25 cellular contexts compared by ENCODE assay signal in genomic region chr17:36741019-36741902, GRCh38.
DNase-seq lines count a peak whose midpoint lies in the region; ATAC-seq and TF ChIP-seq lines count a peak whose summit lies in the region.
"Had no signal": no experiment of that assay in that cellular context is flagged by ENCODE, and none has a peak within 500 bp of the region (broad histone marks: within the 10 kb centered on the region; RNA-seq: fewer than 3 reads in every experiment).

No MANE protein-coding gene starts in this region.

- no TSS peak for BruUV-seq in IMR-90 (replicated peaks; lab: Mats Ljungman, UMichigan)

- H4K5ac ChIP-seq in IMR-90 (ENCODE audit: low read depth, low read length), result no peak overlapping the region

- no peak overlapping the region for H3K23ac ChIP-seq in IMR-90 (ENCODE audit: low read depth, low read length)

- H2AK5ac ChIP-seq in IMR-90 (ENCODE audit: low read depth, low read length), result no peak overlapping the region

- no peak for TF ChIP-seq RAD21 in IMR-90 (IDR thresholded peaks at IDR 0.05; ENCODE audit: low read length)

- H2AFZ ChIP-seq in IMR-90 (replicated peaks; ENCODE audit: low read length, poor library complexity), result no peak overlapping the region
- H2AFZ ChIP-seq: PC-9 had no signal

- intact Hi-C loops in IMR-90 (cut with micrococcal nuclease) (no loop called here), upper lobe of right lung (cut with DNase I) (no loop called here), dorsolateral prefrontal cortex (cut with DNase I) (no loop called here)
- intact Hi-C loops in naive thymus-derived CD4-positive, alpha-beta T cell (cut with micrococcal nuclease), result no loop called here

- H3K4me2 ChIP-seq in IMR-90 (ENCODE audit: low read depth, low read length), result no peak overlapping the region
- H3K4me2 ChIP-seq: A549, PC-9 had no signal

- peak overlapping the region; percentile 62 for H2BK5ac ChIP-seq in IMR-90 (ENCODE audit: low read depth, low read length, poor library complexity, severe bottlenecking)

- in situ Hi-C loops in IMR-90 (cut with MboI; ENCODE audit: low sequenced_read_pairs), result no loop called here

- no peaks in the 10 kb centered on the region for H4K20me1 ChIP-seq in IMR-90 (ENCODE audit: insufficient read depth, low read length)

- H3K9me3 ChIP-seq in IMR-90 (ENCODE audit: control insufficient read depth, insufficient read depth, low read length) (no peaks in the 10 kb centered on the region), upper lobe of right lung (no peaks in the 10 kb centered on the region)
- no peaks in the 10 kb centered on the region for H3K9me3 ChIP-seq in naive thymus-derived CD4-positive, alpha-beta T cell (ENCODE audit: control insufficient read depth in 2 of 3, low read length in 3 of 3)
- H3K9me3 ChIP-seq: A549, SJCRH30 had no signal

- peaks cover 0 to 15% (median 8%) of the 10 kb centered on the region in 5 experiments for H3K9me3 Mint-ChIP-seq in brain
- peaks cover 0 to 4% (median 0%) of the 10 kb centered on the region in 11 donors for H3K9me3 Mint-ChIP-seq in naive thymus-derived CD4-positive, alpha-beta T cell

- H3K4me3 ChIP-seq in IMR-90 (ENCODE audit: insufficient read depth, low read depth, low read length) (no peak overlapping the region), upper lobe of right lung (no peak overlapping the region), dorsolateral prefrontal cortex (no peak overlapping the region)
- no peak overlapping the region for H3K4me3 ChIP-seq in naive thymus-derived CD4-positive, alpha-beta T cell (ENCODE audit: low read length)
- H3K4me3 ChIP-seq: A549, PC-9, SJCRH30 had no signal

- H3K27me3 ChIP-seq in IMR-90 (ENCODE audit: control insufficient read depth, insufficient read depth, low read length) (peaks cover 5% of the 10 kb centered on the region), upper lobe of right lung (no peaks in the 10 kb centered on the region), dorsolateral prefrontal cortex (peaks cover 0 to 3% (median 0%) of the 10 kb centered on the region in 45 donors)
- no peaks in the 10 kb centered on the region for H3K27me3 ChIP-seq in naive thymus-derived CD4-positive, alpha-beta T cell (ENCODE audit: control insufficient read depth in 2 of 2, insufficient read depth in 2 of 2, low read length in 2 of 2)

- H3K4ac ChIP-seq in IMR-90 (ENCODE audit: low read depth, low read length), result no peak overlapping the region

- H2BK20ac ChIP-seq in IMR-90 (ENCODE audit: low read depth, low read length), result no peak overlapping the region

- H3K36me3 ChIP-seq in IMR-90 (ENCODE audit: control insufficient read depth, insufficient read depth, low read length) (no peaks in the 10 kb centered on the region), upper lobe of right lung (no peaks in the 10 kb centered on the region)
- H3K36me3 ChIP-seq in naive thymus-derived CD4-positive, alpha-beta T cell (ENCODE audit: control insufficient read depth in 2 of 3, insufficient read depth in 3 of 3, low read length in 3 of 3), result no peaks in the 10 kb centered on the region
- H3K36me3 ChIP-seq: SJCRH30 had no signal

- no peak overlapping the region for H3K56ac ChIP-seq in IMR-90 (ENCODE audit: extremely low read depth, insufficient read depth, low read length)

- dilution Hi-C loops in IMR-90 (cut with HindIII; ENCODE audit: low sequenced_read_pairs, unreplicated experiment), result no loop called here

- 83 to 100% methylated on average over 1 to 2 of the region's 6 CpGs for WGBS in IMR-90 (ENCODE audit: extremely low coverage in 2 of 2, insufficient read length in 1 of 2), 2 experiments

- H2BK120ac ChIP-seq in IMR-90 (ENCODE audit: low read depth, low read length), result no peak overlapping the region

- H3K4me3 Mint-ChIP-seq in brain, result peak overlapping the region in 1 of 5 experiments; percentile 13
- no peak overlapping the region for H3K4me3 Mint-ChIP-seq in naive thymus-derived CD4-positive, alpha-beta T cell
- H3K4me3 Mint-ChIP-seq: CD4-positive, alpha-beta memory T cell had no signal

- no peaks in the 10 kb centered on the region for H3K9me1 ChIP-seq in IMR-90 (ENCODE audit: insufficient read depth, low read length)

- no peak overlapping the region for H2AK9ac ChIP-seq in IMR-90 (replicated peaks; ENCODE audit: low read depth, low read length, poor library complexity)

- peaks cover 18% of the 10 kb centered on the region for H3K27me3 Mint-ChIP-seq in brain
- peaks cover 0 to 12% (median 5%) of the 10 kb centered on the region in 5 donors for H3K27me3 Mint-ChIP-seq in naive thymus-derived CD4-positive, alpha-beta T cell

- no peaks in the 10 kb centered on the region for H3K36me3 Mint-ChIP-seq in brain
- peaks cover 0 to 8% (median 0%) of the 10 kb centered on the region in 5 donors for H3K36me3 Mint-ChIP-seq in naive thymus-derived CD4-positive, alpha-beta T cell
- H3K36me3 Mint-ChIP-seq: CD4-positive, alpha-beta memory T cell had no signal

- H2BK15ac ChIP-seq in IMR-90 (ENCODE audit: low read depth, low read length), result no peak overlapping the region

- H3K79me1 ChIP-seq in IMR-90 (ENCODE audit: low read depth in 1 of 2, low read length in 2 of 2), result no peaks in the 10 kb centered on the region

- no peaks in the 10 kb centered on the region for H3K4me1 ChIP-seq in IMR-90 (ENCODE audit: control insufficient read depth, insufficient read depth, low read length)
- no peaks in the 10 kb centered on the region for H3K4me1 ChIP-seq in naive thymus-derived CD4-positive, alpha-beta T cell (ENCODE audit: control insufficient read depth in 2 of 2, insufficient read depth in 2 of 2, low read length in 2 of 2)
- H3K4me1 ChIP-seq in upper lobe of right lung, result no peaks in the 10 kb centered on the region
- H3K4me1 ChIP-seq: A549, SJCRH30 had no signal

- H3K18ac ChIP-seq in IMR-90 (ENCODE audit: low read depth, low read length), result no peak overlapping the region

- no peak overlapping the region for H3K27ac ChIP-seq in IMR-90 (ENCODE audit: insufficient read depth, low read length)
- no peak overlapping the region for H3K27ac ChIP-seq in naive thymus-derived CD4-positive, alpha-beta T cell (ENCODE audit: low read depth, low read length)
- no peak overlapping the region for H3K27ac ChIP-seq in upper lobe of right lung
- no peak overlapping the region for H3K27ac ChIP-seq in dorsolateral prefrontal cortex
- H3K27ac ChIP-seq: A549, PC-9, SJCRH30 had no signal

- no peak overlapping the region for H4K8ac ChIP-seq in IMR-90 (ENCODE audit: low read depth in 2 of 2, low read length in 2 of 2)

- DNase-seq in IMR-90 (no peak), upper lobe of right lung (no peak), AG08395 (ENCODE audit: low spot score) (no peak), dorsolateral prefrontal cortex (no peak)
- DNase-seq in naive thymus-derived CD4-positive, alpha-beta T cell, result no peak
- no peak for DNase-seq in stimulated activated naive CD4-positive, alpha-beta T cell treated with Interleukin-2 at 50 U/mL for 16 hours (lab: John Stamatoyannopoulos, UW)
- DNase-seq: C1 segment of cervical spinal cord; CD4-positive, alpha-beta memory T cell; COR-L47; DMS53; GOT3; KBM-7; MV-4-11; NCI-H1105; NCI-H1436 treated with DMSO at 0.1 percent for 48 hours; NCI-H187 treated with DMSO at 0.1 percent for 48 hours; NCI-H446; NCI-H526; PC-9; SJCRH30 had no signal

- no peak overlapping the region for H4K91ac ChIP-seq in IMR-90 (ENCODE audit: insufficient read depth, low read depth, low read length)

- no peak overlapping the region for H3K14ac ChIP-seq in IMR-90 (replicated peaks; ENCODE audit: low read depth, low read length)

- CTCF ChIA-PET in IMR-90 (lab: Yijun Ruan, JAX), result no interaction called here
- CTCF ChIA-PET in naive thymus-derived CD4-positive, alpha-beta T cell (lab: Charles Lee), result no interaction called here

- H3K27ac Mint-ChIP-seq in brain, result peak overlapping the region in 3 of 5 experiments; percentile 19 to 91 (median 29)
- no peak overlapping the region for H3K27ac Mint-ChIP-seq in naive thymus-derived CD4-positive, alpha-beta T cell

- ATAC-seq in IMR-90 (ENCODE audit: low read depth) (no peak), upper lobe of right lung (peak; percentile 7)
- peak; percentile 34 for ATAC-seq in naive thymus-derived CD4-positive, alpha-beta T cell
- ATAC-seq: HCT116, HepG2, Right ventricle myocardium inferior had no signal

- peaks cover 33% of the 10 kb centered on the region for H3K4me1 Mint-ChIP-seq in brain
- no peaks in the 10 kb centered on the region for H3K4me1 Mint-ChIP-seq in naive thymus-derived CD4-positive, alpha-beta T cell

- TF ChIP-seq CTCF in IMR-90 (conservative IDR thresholded peaks at IDR 0.05; ENCODE audit: low read depth, low read length) (no peak), brain (conservative IDR thresholded peaks at IDR 0.05) (no peak), upper lobe of right lung (IDR thresholded peaks at IDR 0.05) (no peak), dorsolateral prefrontal cortex (IDR thresholded peaks at IDR 0.05 in 54 of 56, conservative IDR thresholded peaks at IDR 0.05 in 2 of 56; ENCODE audit: low read depth in 1 of 56, partially characterized antibody in 56 of 56) (no peak)

- POLR2A ChIA-PET in IMR-90 (lab: Charles Lee; ENCODE audit: unreplicated experiment), result no interaction called here
- POLR2A ChIA-PET in naive thymus-derived CD4-positive, alpha-beta T cell (lab: Charles Lee), result no interaction called here

- H3K9ac ChIP-seq in IMR-90 (ENCODE audit: low read depth, low read length), result no peak overlapping the region

- no peak for TF ChIP-seq POLR2A in IMR-90 (IDR thresholded peaks at IDR 0.05; ENCODE audit: low read depth, low read length)

TF ChIP-seq in IMR-90, 13 proteins besides CTCF, POLR2A, EP300 and RAD21 (continues in another document):
- TF ChIP-seq CEBPB (IDR thresholded peaks at IDR 0.05; ENCODE audit: low read depth, low read length) (no peak), MAFK (IDR thresholded peaks at IDR 0.05; ENCODE audit: low read depth, low read length) (no peak), USF2 (IDR thresholded peaks at IDR 0.05; ENCODE audit: low read depth, low read length) (no peak), BHLHE40 (IDR thresholded peaks at IDR 0.05; ENCODE audit: low read depth, low read length) (no peak), CHD1 (IDR thresholded peaks at IDR 0.05; ENCODE audit: low read depth, low read length) (no peak), FOS (IDR thresholded peaks at IDR 0.05; ENCODE audit: low read depth, low read length) (no peak), MXI1 (IDR thresholded peaks at IDR 0.05; ENCODE audit: borderline replicate concordance, low read depth, low read length) (no peak), SMC3 (IDR thresholded peaks at IDR 0.05; ENCODE audit: low read depth, low read length) (no peak), MAZ (IDR thresholded peaks at IDR 0.05; ENCODE audit: borderline replicate concordance, low read depth, low read length) (no peak), RFX5 (IDR thresholded peaks at IDR 0.05; ENCODE audit: low read depth, low read length) (no peak), RCOR1 (IDR thresholded peaks at IDR 0.05; ENCODE audit: insufficient replicate concordance, low read length) (no peak)

Comparison
In these comparisons a context has a peak if more than half of its experiments do, and no peak if none do; other contexts are left out.
1. H3K27ac Mint-ChIP-seq: peak in brain (3 of 5); none in naive thymus-derived CD4-positive, alpha-beta T cell (0 of 9).